Comparison of ENCODE assay signal across 12 cellular contexts in genomic region chr11:111419641-111420327, GRCh38. TPM values are rescaled to one million over a fixed set of nuclear protein-coding genes. Genes with fewer than 3 reads are reported as not detected.
A peak's percentile ranks its signal among the peaks of the same experiment; 100 is the strongest.
DNase-seq lines count a peak whose midpoint lies in the region; ATAC-seq and TF ChIP-seq lines count a peak whose summit lies in the region.
"Had no signal": no experiment of that assay in that cellular context is flagged by ENCODE, and none has a peak within 500 bp of the region (broad histone marks: within the 10 kb centered on the region; RNA-seq: fewer than 3 reads in every experiment).

No MANE protein-coding gene starts in this region.

- ATAC-seq in GM19467 (IDR thresholded peaks at IDR 0.05; ENCODE audit: unreplicated experiment) (no peak), GM19463 (IDR thresholded peaks at IDR 0.05; ENCODE audit: unreplicated experiment) (no peak)
- ATAC-seq: left lung had no signal

- peak overlapping the region in 7 of 11 experiments; percentile 22 to 86 (median 79); a peak in 11 of 22 replicates for H3K27ac ChIP-seq in BLaER1 treated with 17β-estradiol and CSF1 and Interleukin-3, amounts not matched to agents 10 nM and 100 nM
- H3K27ac ChIP-seq in parathyroid adenoma: peak overlapping the region; percentile 97
- H3K27ac ChIP-seq: left lung had no signal

- H3K27me3 Mint-ChIP-seq in activated T-helper 2 cell treated with anti-CD3 and anti-CD28 coated beads, Interferon-gamma antibody, Interleukin-2, Interleukin-4, amounts not matched to agents 10 μg/mL and 5 μg/mL and 100 μg/mL, durations not matched to agents 14 hours and 24 hours and 36 hours (ENCODE audit: low read depth): peaks cover under 1% of the 10 kb centered on the region

- no peaks in the 10 kb centered on the region for H3K9me3 Mint-ChIP-seq in activated T-helper 2 cell treated with anti-CD3 and anti-CD28 coated beads, Interferon-gamma antibody, Interleukin-2, Interleukin-4, amounts not matched to agents 10 μg/mL and 5 μg/mL and 100 μg/mL, durations not matched to agents 14 hours and 24 hours and 36 hours

- no peak overlapping the region for H2AFZ ChIP-seq in parathyroid adenoma

- DNase-seq in NCI-H1092 treated with DMSO at 0.1 percent for 48 hours (lab: John Stamatoyannopoulos, UW): peak; percentile 67
- peak; percentile 82 for DNase-seq in cerebellar cortex (ENCODE audit: low spot score)
- no peak for DNase-seq in activated T-helper 2 cell treated with anti-CD3 and anti-CD28 coated beads, Interferon-gamma antibody, Interleukin-2, Interleukin-4, amounts not matched to agents 10 μg/mL and 5 μg/mL and 100 μg/mL, durations not matched to agents 14 hours and 24 hours and 36 hours (ENCODE audit: low spot score)
- no peak for DNase-seq in SW480 (ENCODE audit: low spot score)
- DNase-seq: activated CD4-positive, alpha-beta T cell treated with anti-CD3 and anti-CD28 coated beads for 48 hours; activated T-cell treated with anti-CD3 and anti-CD28 coated beads, Interleukin-2, amount 50 U/mL, for 48 hours; left lung; NCI-H2081 had no signal

- H3K4me3 Mint-ChIP-seq in activated T-helper 2 cell treated with anti-CD3 and anti-CD28 coated beads, Interferon-gamma antibody, Interleukin-2, Interleukin-4, amounts not matched to agents 10 μg/mL and 5 μg/mL and 100 μg/mL, durations not matched to agents 14 hours and 24 hours and 36 hours (ENCODE audit: low read depth): no peak overlapping the region

- peak overlapping the region in 1 of 10 experiments; percentile 3; a peak in 2 of 20 replicates for H3K4me3 ChIP-seq in BLaER1 treated with 17β-estradiol and CSF1 and Interleukin-3, amounts not matched to agents 10 nM and 100 nM
- H3K4me3 ChIP-seq in parathyroid adenoma (ENCODE audit: low read depth, low read length): no peak overlapping the region
- H3K4me3 ChIP-seq: left lung had no signal

- no peaks in the 10 kb centered on the region for H4K20me1 ChIP-seq in BLaER1 treated with 17β-estradiol and CSF1 and Interleukin-3, amounts not matched to agents 10 nM and 100 nM

- H3K4me1 Mint-ChIP-seq in activated T-helper 2 cell treated with anti-CD3 and anti-CD28 coated beads, Interferon-gamma antibody, Interleukin-2, Interleukin-4, amounts not matched to agents 10 μg/mL and 5 μg/mL and 100 μg/mL, durations not matched to agents 14 hours and 24 hours and 36 hours (ENCODE audit: low read depth): peaks cover 37% of the 10 kb centered on the region

- H3K4me2 ChIP-seq in BLaER1 treated with 17β-estradiol and CSF1 and Interleukin-3, amounts not matched to agents 10 nM and 100 nM: peak overlapping the region; percentile 82 to 93 (median 91)
- no peak overlapping the region for H3K4me2 ChIP-seq in parathyroid adenoma (ENCODE audit: low read length)

- H3K27me3 ChIP-seq in BLaER1 treated with 17β-estradiol and CSF1 and Interleukin-3, amounts not matched to agents 10 nM and 100 nM: no peaks in the 10 kb centered on the region
- H3K27me3 ChIP-seq in parathyroid adenoma (ENCODE audit: control insufficient read depth, insufficient read depth, low read length): no peaks in the 10 kb centered on the region
- H3K27me3 ChIP-seq: left lung had no signal

- H3K27ac Mint-ChIP-seq in activated T-helper 2 cell treated with anti-CD3 and anti-CD28 coated beads, Interferon-gamma antibody, Interleukin-2, Interleukin-4, amounts not matched to agents 10 μg/mL and 5 μg/mL and 100 μg/mL, durations not matched to agents 14 hours and 24 hours and 36 hours: no peak overlapping the region

- no peak for TF ChIP-seq CTCF in parathyroid adenoma (IDR thresholded peaks at IDR 0.05)

- no peaks in the 10 kb centered on the region for H3K79me2 ChIP-seq in parathyroid adenoma

- H3K4me1 ChIP-seq in BLaER1 treated with 17β-estradiol and CSF1 and Interleukin-3, amounts not matched to agents 10 nM and 100 nM: peaks cover 50 to 99% (median 92%) of the 10 kb centered on the region in 10 experiments
- peaks cover 41% of the 10 kb centered on the region for H3K4me1 ChIP-seq in parathyroid adenoma

- no peaks in the 10 kb centered on the region for H3K36me3 Mint-ChIP-seq in activated T-helper 2 cell treated with anti-CD3 and anti-CD28 coated beads, Interferon-gamma antibody, Interleukin-2, Interleukin-4, amounts not matched to agents 10 μg/mL and 5 μg/mL and 100 μg/mL, durations not matched to agents 14 hours and 24 hours and 36 hours (ENCODE audit: low read depth)

- H3K9ac ChIP-seq in BLaER1 treated with 17β-estradiol and CSF1 and Interleukin-3, amounts not matched to agents 10 nM and 100 nM: 0 out of 22 replicates have a peak overlapping the region, but pooled peaks of 1 of the 11 experiments have one; percentile 34
- no peak overlapping the region for H3K9ac ChIP-seq in parathyroid adenoma

- no peaks in the 10 kb centered on the region for H3K36me3 ChIP-seq in BLaER1 treated with 17β-estradiol and CSF1 and Interleukin-3, amounts not matched to agents 10 nM and 100 nM
- H3K36me3 ChIP-seq in parathyroid adenoma (ENCODE audit: control insufficient read depth, insufficient read depth, low read length): no peaks in the 10 kb centered on the region
- H3K36me3 ChIP-seq: left lung had no signal

- intact Hi-C loops in activated T-helper 2 cell treated with anti-CD3 and anti-CD28 coated beads, Interferon-gamma antibody, Interleukin-2, Interleukin-4, amounts not matched to agents 10 μg/mL and 5 μg/mL and 100 μg/mL, durations not matched to agents 14 hours and 24 hours and 36 hours (cut with micrococcal nuclease): no loop called here

- H3K9me3 ChIP-seq in BLaER1 treated with 17β-estradiol and CSF1 and Interleukin-3, amounts not matched to agents 10 nM and 100 nM (replicated peaks in 1 of 11): peaks cover 0 to 15% (median 0%) of the 10 kb centered on the region in 11 experiments; a peak in 7 of 22 replicates
- no peaks in the 10 kb centered on the region for H3K9me3 ChIP-seq in parathyroid adenoma (ENCODE audit: control insufficient read depth, low read length)
- H3K9me3 ChIP-seq: left lung had no signal

RNA-seq across cellular contexts. Expression of gene POU2AF1, which starts 40.7 kb away (rescaled TPM):
- 35.2 and 37.2 TPM in 2 replicates for total RNA-seq in activated T-helper 2 cell treated with anti-CD3 and anti-CD28 coated beads, Interferon-gamma antibody, Interleukin-2, Interleukin-4, amounts not matched to agents 10 μg/mL and 5 μg/mL and 100 μg/mL, durations not matched to agents 14 hours and 24 hours and 36 hours

Comparison
In these comparisons a context has a peak if more than half of its experiments do, and no peak if none do; other contexts are left out.
1. DNase-seq: peak in NCI-H1092 treated with DMSO at 0.1 percent for 48 hours (single experiment) and cerebellar cortex (single experiment); none in activated T-helper 2 cell treated with anti-CD3 and anti-CD28 coated beads, Interferon-gamma antibody, Interleukin-2, Interleukin-4, amounts not matched to agents 10 μg/mL and 5 μg/mL and 100 μg/mL, durations not matched to agents 14 hours and 24 hours and 36 hours (single experiment) and SW480 (single experiment).